13 cellular contexts compared by ENCODE assay signal in the genomic region with DNA sequence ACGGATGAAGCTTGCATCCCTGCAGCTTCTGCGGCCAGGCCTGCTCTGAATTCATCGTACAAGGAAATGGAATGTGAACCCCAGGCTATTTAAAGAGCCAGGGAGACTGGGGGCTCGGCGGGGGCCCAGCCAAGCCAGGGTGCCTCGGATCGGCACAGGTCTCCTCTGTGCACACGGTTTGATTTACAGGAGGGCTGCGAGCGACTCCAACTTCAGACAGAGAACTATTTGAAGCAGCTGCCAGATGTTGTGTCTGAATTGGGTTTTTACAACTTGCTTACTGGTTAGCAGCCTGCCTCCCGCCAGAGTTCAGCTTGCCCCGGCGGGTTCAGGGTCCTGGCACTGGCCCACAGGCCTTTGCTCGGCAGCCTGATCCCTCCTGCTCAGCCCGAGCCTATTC.
DNase-seq lines count a peak whose midpoint lies in the region; ATAC-seq and TF ChIP-seq lines count a peak whose summit lies in the region.
"Had no signal": no experiment of that assay in that cellular context is flagged by ENCODE, and none has a peak within 500 bp of the region (broad histone marks: within the 10 kb centered on the region; RNA-seq: fewer than 3 reads in every experiment).

No MANE protein-coding gene starts in this region.

- peak; percentile 76 for ATAC-seq in sciatic nerve
- no peak for ATAC-seq in HG03460 (IDR thresholded peaks at IDR 0.05; ENCODE audit: unreplicated experiment)
- no peak for ATAC-seq in GM19455 (IDR thresholded peaks at IDR 0.05; ENCODE audit: unreplicated experiment)

- no peaks in the 10 kb centered on the region for H3K4me1 Mint-ChIP-seq in MCF 10A (ENCODE audit: insufficient read depth, unreplicated experiment)

- no peak for TF ChIP-seq POLR2A in breast epithelium (IDR thresholded peaks at IDR 0.05)

- no peaks in the 10 kb centered on the region for H3K36me3 Mint-ChIP-seq in MCF 10A (ENCODE audit: insufficient read depth, unreplicated experiment)
- H3K36me3 Mint-ChIP-seq: activated naive CD8-positive, alpha-beta T cell had no signal

- no peaks in the 10 kb centered on the region for H3K27me3 ChIP-seq in breast epithelium

- no peaks in the 10 kb centered on the region for H3K9me3 ChIP-seq in breast epithelium

- POLR2A ChIA-PET in MCF 10A (lab: Yijun Ruan, JAX), result no interaction called here

- H3K27me3 Mint-ChIP-seq in MCF 10A (ENCODE audit: insufficient read depth, unreplicated experiment), result peaks cover 6% of the 10 kb centered on the region
- H3K27me3 Mint-ChIP-seq: activated naive CD8-positive, alpha-beta T cell; stimulated activated naive CD8-positive, alpha-beta T cell treated with anti-CD3 and anti-CD28 coated beads, Interleukin-15, Interleukin-2, amounts not matched to agents 100 ng/mL and 50 ng/mL, for 24 hours had no signal

- no peaks in the 10 kb centered on the region for H3K36me3 ChIP-seq in breast epithelium

- no peak overlapping the region for H3K4me3 ChIP-seq in breast epithelium

- CTCF ChIA-PET in MCF 10A (lab: Yijun Ruan, JAX), result no interaction called here

- H3K27ac Mint-ChIP-seq in MCF 10A (ENCODE audit: low read depth, unreplicated experiment), result no peak overlapping the region
- H3K27ac Mint-ChIP-seq: activated naive CD8-positive, alpha-beta T cell; stimulated activated naive CD8-positive, alpha-beta T cell treated with anti-CD3 and anti-CD28 coated beads, Interleukin-15, Interleukin-2, amounts not matched to agents 100 ng/mL and 50 ng/mL, for 24 hours had no signal

- no peak overlapping the region for H3K4me3 Mint-ChIP-seq in MCF 10A (ENCODE audit: unreplicated experiment)
- H3K4me3 Mint-ChIP-seq: activated naive CD8-positive, alpha-beta T cell; stimulated activated naive CD8-positive, alpha-beta T cell treated with anti-CD3 and anti-CD28 coated beads, Interleukin-15, Interleukin-2, amounts not matched to agents 100 ng/mL and 50 ng/mL, for 24 hours had no signal

- TF ChIP-seq CTCF in breast epithelium (IDR thresholded peaks at IDR 0.05), result no peak
- TF ChIP-seq CTCF in MCF 10A (IDR thresholded peaks at IDR 0.05; ENCODE audit: unreplicated experiment), result no peak

- H3K27ac ChIP-seq in breast epithelium, result peak overlapping the region; percentile 64 to 79
- H3K27ac ChIP-seq: KMS-11 had no signal

- no peaks in the 10 kb centered on the region for H3K9me3 Mint-ChIP-seq in MCF 10A (ENCODE audit: unreplicated experiment)
- H3K9me3 Mint-ChIP-seq: stimulated activated naive CD8-positive, alpha-beta T cell treated with anti-CD3 and anti-CD28 coated beads, Interleukin-15, Interleukin-2, amounts not matched to agents 100 ng/mL and 50 ng/mL, for 24 hours had no signal

- no TSS peak for BruUV-seq in MCF 10A (replicated peaks; lab: Mats Ljungman, UMichigan)

- no peaks in the 10 kb centered on the region for H3K4me1 ChIP-seq in breast epithelium

- no peak for DNase-seq in breast epithelium (ENCODE audit: low spot score in 2 of 2)
- no peak for DNase-seq in MCF 10A (ENCODE audit: unreplicated experiment)
- DNase-seq in left kidney (ENCODE audit: low read depth, low spot score), result peak; percentile 61
- no peak for DNase-seq in sciatic nerve (ENCODE audit: low spot score)
- DNase-seq in stimulated activated naive CD4-positive, alpha-beta T cell treated with Interleukin-2 at 50 U/mL for 16 hours (lab: John Stamatoyannopoulos, UW), result no peak
- DNase-seq in foreskin melanocyte, result no peak
- DNase-seq: effector CD8-positive, alpha-beta T cell; NCI-H187 treated with DMSO at 0.1 percent for 48 hours had no signal

- intact Hi-C loops in breast epithelium (cut with DNase I; ENCODE audit: low total_unique reads), result loop anchor here (1.0 kb wide), 1 partner anchor 20 kb away; no protein-coding TSS in a partner anchor
- intact Hi-C loops in MCF 10A (cut with micrococcal nuclease), result no loop called here
- intact Hi-C loops in sciatic nerve (cut with DNase I), result no loop called here
